8 cellular contexts compared by ENCODE assay signal in the genomic region with DNA sequence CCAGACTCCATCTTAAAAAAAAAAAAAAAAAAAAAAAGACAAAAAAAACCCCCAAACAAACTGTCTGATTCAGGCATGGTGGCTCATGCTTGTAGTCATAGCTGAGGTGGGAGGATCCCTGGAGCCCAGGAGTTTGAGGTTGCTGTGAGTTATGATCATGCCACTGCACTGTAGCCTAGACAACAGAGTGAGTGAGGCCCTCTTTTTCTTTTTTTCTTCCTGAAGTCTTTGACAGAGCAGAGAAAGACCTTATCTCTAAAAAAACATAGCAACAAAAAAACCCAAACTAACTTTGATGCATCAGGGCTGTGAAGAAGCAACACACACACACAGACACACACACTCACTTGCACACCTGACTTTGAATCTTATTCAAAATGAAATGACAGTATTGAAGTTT. TPM values are rescaled to one million over a fixed set of nuclear protein-coding genes. Genes with fewer than 3 reads are reported as not detected.
DNase-seq lines count a peak whose midpoint lies in the region; ATAC-seq and TF ChIP-seq lines count a peak whose summit lies in the region.

No MANE protein-coding gene starts in this region.

- no peak overlapping the region for H3K27ac ChIP-seq in OCI-LY7 (ENCODE audit: low read depth, low read length, poor library complexity, severe bottlenecking)

- no peaks in the 10 kb centered on the region for H3K79me2 ChIP-seq in OCI-LY7 (ENCODE audit: insufficient read depth, low read depth, low read length)

- ATAC-seq in omental fat pad (ENCODE audit: low FRiP score): peak; percentile 71

- no peak overlapping the region for H3K4me3 ChIP-seq in OCI-LY7 (ENCODE audit: low read depth, low read length, poor library complexity, severe bottlenecking)

- intact Hi-C loops in OCI-LY7 (cut with micrococcal nuclease; ENCODE audit: unreplicated experiment): no loop called here

- BruUV-seq in OCI-LY7 (replicated peaks; lab: Mats Ljungman, UMichigan): no TSS peak

- no peak for TF ChIP-seq CTCF in omental fat pad (IDR thresholded peaks at IDR 0.05)
- no peak for TF ChIP-seq CTCF in OCI-LY7 (conservative IDR thresholded peaks at IDR 0.05; ENCODE audit: low read length)

- H2AFZ ChIP-seq in OCI-LY7 (ENCODE audit: low read length): no peak overlapping the region

- POLR2A ChIA-PET in OCI-LY7 (lab: Charles Lee): interaction anchor here (0.9 to 2.0 kb wide), 2 partner anchors 10 to 11 kb away, joined by 3 to 8 read pairs; no protein-coding TSS in a partner anchor

- H3K9me2 ChIP-seq in OCI-LY7 (ENCODE audit: insufficient read depth, low read length): no peaks in the 10 kb centered on the region

- no peaks in the 10 kb centered on the region for H3K9me3 ChIP-seq in OCI-LY7 (ENCODE audit: low read length)

- DNase-seq in GDM1 (lab: John Stamatoyannopoulos, UW): peak; percentile 24
- DNase-seq in NCI-H226: peak; percentile 90
- peak; percentile 71 for DNase-seq in activated naive CD4-positive, alpha-beta T cell treated with Interleukin-2 at 50 U/mL for 16 hours
- DNase-seq in omental fat pad (ENCODE audit: low spot score): no peak
- DNase-seq in OCI-LY7 (ENCODE audit: low spot score): no peak
- DNase-seq in GM19238 (ENCODE audit: insufficient read length, low spot score): no peak
- no peak for DNase-seq in inferior parietal cortex (ENCODE audit: extremely low spot score)
- DNase-seq in NCI-H1417 treated with DMSO at 0.1 percent for 48 hours (lab: John Stamatoyannopoulos, UW): no peak

- no peaks in the 10 kb centered on the region for H4K20me1 ChIP-seq in OCI-LY7 (ENCODE audit: insufficient read depth, low read length)

- H3K36me3 ChIP-seq in OCI-LY7 (ENCODE audit: insufficient read depth, low read length): no peaks in the 10 kb centered on the region

- CTCF ChIA-PET in OCI-LY7 (lab: Charles Lee; ENCODE audit: unreplicated experiment): no interaction called here

- H3K4me1 ChIP-seq in OCI-LY7 (ENCODE audit: insufficient read depth, low read length, poor library complexity, severe bottlenecking): peaks cover 28% of the 10 kb centered on the region

- H3K4me2 ChIP-seq in OCI-LY7 (ENCODE audit: low read length): no peak overlapping the region

RNA-seq across cellular contexts. Expression of a gene that starts 7.7 kb away (rescaled TPM):
- total RNA-seq in omental fat pad (10 to 100 TPM in 2 of 4 donors, 1 to 10 TPM in 2; 6.8 to 27.6 (median 10.0) TPM), OCI-LY7 (2022) (12.6 and 15.2 TPM in 2 replicates)
- total RNA-seq in OCI-LY7 (2014; rRNA removed; shearing (Covaris generic)): 14.1 and 20.1 TPM in 2 replicates

Comparison
In these comparisons a context has a peak if more than half of its experiments do, and no peak if none do; other contexts are left out.
1. DNase-seq: peak in GDM1 (single experiment), NCI-H226 (single experiment) and activated naive CD4-positive, alpha-beta T cell treated with Interleukin-2 at 50 U/mL for 16 hours (single experiment); none in omental fat pad (single experiment), OCI-LY7 (single experiment), GM19238 (single experiment), inferior parietal cortex (single experiment) and NCI-H1417 treated with DMSO at 0.1 percent for 48 hours (single experiment).